In genomic region chr12:92466391-92467305, GRCh38 we compare ENCODE assay signal across 1 cellular context.
TF ChIP-seq lines count a peak whose summit lies in the region.

No MANE protein-coding gene starts in this region.

TF ChIP-seq in K562, 482 proteins besides CTCF, POLR2A, EP300 and RAD21 (continued from another document):
- TF ChIP-seq MBD1 (CRISPR knock-in tag; IDR thresholded peaks at IDR 0.05) (no peak), ZNF263 (CRISPR knock-in tag; IDR thresholded peaks at IDR 0.05; ENCODE audit: borderline replicate concordance) (no peak), ZNF121 (CRISPR knock-in tag; conservative IDR thresholded peaks at IDR 0.05) (no peak), FOXP1 (CRISPR knock-in tag; IDR thresholded peaks at IDR 0.05) (no peak), ZFX (CRISPR knock-in tag; IDR thresholded peaks at IDR 0.05) (no peak), POLR2AphosphoS2 (IDR thresholded peaks at IDR 0.05; ENCODE audit: low read length) (no peak), SUPT5H (IDR thresholded peaks at IDR 0.05) (no peak), RBM14 (IDR thresholded peaks at IDR 0.05; ENCODE audit: borderline replicate concordance, insufficient read depth, low read depth, low read length) (no peak)
